ENCODE assay signal across 1 cellular context in the genomic region with DNA sequence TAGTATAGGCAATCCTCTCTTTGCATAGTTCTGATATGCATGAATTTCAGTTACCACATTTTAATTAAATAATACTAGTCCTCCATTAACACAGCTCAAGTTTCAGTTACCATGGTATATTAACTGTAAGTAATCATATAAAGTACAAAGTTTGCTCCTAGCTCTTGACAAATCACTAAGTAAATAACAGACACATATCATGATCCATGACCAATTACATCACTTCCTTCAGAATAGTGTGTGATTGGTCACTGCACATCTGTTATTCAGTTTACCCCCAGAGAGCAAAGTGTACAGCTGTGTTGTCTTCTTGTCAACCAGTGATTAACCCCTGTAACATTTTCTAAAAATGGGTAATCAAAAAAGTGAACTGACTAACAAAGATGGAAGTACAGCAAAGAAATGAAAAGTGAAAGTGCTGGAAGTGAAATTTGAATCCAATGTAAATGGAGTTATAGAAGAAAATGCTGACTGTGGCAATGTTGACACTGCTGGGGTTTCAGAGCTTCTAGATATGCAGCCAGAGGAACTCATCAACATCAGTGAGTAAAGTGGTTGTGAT.
TF ChIP-seq lines count a peak whose summit lies in the region.

No MANE protein-coding gene starts in this region.

TF ChIP-seq in HepG2, 621 proteins besides CTCF, POLR2A, EP300 and RAD21 (continued from another document):
- TF ChIP-seq, protein P1, sequence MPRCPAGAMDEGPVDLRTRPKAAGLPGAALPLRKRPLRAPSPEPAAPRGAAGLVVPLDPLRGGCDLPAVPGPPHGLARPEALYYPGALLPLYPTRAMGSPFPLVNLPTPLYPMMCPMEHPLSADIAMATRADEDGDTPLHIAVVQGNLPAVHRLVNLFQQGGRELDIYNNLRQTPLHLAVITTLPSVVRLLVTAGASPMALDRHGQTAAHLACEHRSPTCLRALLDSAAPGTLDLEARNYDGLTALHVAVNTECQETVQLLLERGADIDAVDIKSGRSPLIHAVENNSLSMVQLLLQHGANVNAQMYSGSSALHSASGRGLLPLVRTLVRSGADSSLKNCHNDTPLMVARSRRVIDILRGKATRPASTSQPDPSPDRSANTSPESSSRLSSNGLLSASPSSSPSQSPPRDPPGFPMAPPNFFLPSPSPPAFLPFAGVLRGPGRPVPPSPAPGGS (CRISPR knock-in tag; IDR thresholded peaks at IDR 0.05): no peak
- TF ChIP-seq REXO4 (CRISPR knock-in tag; IDR thresholded peaks at IDR 0.05; ENCODE audit: borderline replicate concordance) (no peak), MAFF (IDR thresholded peaks at IDR 0.05; ENCODE audit: low read depth, low read length) (peak; percentile 99), FOXA1 (IDR thresholded peaks at IDR 0.05) (peak; percentile 85), FOXA1 (CRISPR knock-in tag; IDR thresholded peaks at IDR 0.05) (peak; percentile 83), ZNF607 (CRISPR knock-in tag; IDR thresholded peaks at IDR 0.05; ENCODE audit: borderline replicate concordance) (no peak), GLI4 (CRISPR knock-in tag; IDR thresholded peaks at IDR 0.05; ENCODE audit: borderline replicate concordance) (no peak), ATRX (CRISPR knock-in tag; IDR thresholded peaks at IDR 0.05; ENCODE audit: borderline replicate concordance) (no peak), ZMYM4 (CRISPR knock-in tag; IDR thresholded peaks at IDR 0.05) (peak; percentile 60; the same call in 1 of the 2 replicates), NFYC (CRISPR knock-in tag; IDR thresholded peaks at IDR 0.05) (peak; percentile 69), FOXP1 (IDR thresholded peaks at IDR 0.05) (no peak), FOXP1 (CRISPR knock-in tag; IDR thresholded peaks at IDR 0.05) (peak; percentile 61), TSC22D2 (CRISPR knock-in tag; IDR thresholded peaks at IDR 0.05; ENCODE audit: borderline replicate concordance) (no peak), GATAD2A (CRISPR knock-in tag; IDR thresholded peaks at IDR 0.05) (peak; percentile 70; the same call in 1 of the 2 replicates), ZBTB20 (CRISPR knock-in tag; IDR thresholded peaks at IDR 0.05; ENCODE audit: borderline replicate concordance, low read depth) (no peak), MIXL1 (CRISPR knock-in tag; IDR thresholded peaks at IDR 0.05) (peak; percentile 78; the same call in 1 of the 2 replicates)
- TF ChIP-seq, protein P2, sequence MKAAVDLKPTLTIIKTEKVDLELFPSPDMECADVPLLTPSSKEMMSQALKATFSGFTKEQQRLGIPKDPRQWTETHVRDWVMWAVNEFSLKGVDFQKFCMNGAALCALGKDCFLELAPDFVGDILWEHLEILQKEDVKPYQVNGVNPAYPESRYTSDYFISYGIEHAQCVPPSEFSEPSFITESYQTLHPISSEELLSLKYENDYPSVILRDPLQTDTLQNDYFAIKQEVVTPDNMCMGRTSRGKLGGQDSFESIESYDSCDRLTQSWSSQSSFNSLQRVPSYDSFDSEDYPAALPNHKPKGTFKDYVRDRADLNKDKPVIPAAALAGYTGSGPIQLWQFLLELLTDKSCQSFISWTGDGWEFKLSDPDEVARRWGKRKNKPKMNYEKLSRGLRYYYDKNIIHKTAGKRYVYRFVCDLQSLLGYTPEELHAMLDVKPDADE (CRISPR knock-in tag; IDR thresholded peaks at IDR 0.05): no peak
- TF ChIP-seq, protein P3, sequence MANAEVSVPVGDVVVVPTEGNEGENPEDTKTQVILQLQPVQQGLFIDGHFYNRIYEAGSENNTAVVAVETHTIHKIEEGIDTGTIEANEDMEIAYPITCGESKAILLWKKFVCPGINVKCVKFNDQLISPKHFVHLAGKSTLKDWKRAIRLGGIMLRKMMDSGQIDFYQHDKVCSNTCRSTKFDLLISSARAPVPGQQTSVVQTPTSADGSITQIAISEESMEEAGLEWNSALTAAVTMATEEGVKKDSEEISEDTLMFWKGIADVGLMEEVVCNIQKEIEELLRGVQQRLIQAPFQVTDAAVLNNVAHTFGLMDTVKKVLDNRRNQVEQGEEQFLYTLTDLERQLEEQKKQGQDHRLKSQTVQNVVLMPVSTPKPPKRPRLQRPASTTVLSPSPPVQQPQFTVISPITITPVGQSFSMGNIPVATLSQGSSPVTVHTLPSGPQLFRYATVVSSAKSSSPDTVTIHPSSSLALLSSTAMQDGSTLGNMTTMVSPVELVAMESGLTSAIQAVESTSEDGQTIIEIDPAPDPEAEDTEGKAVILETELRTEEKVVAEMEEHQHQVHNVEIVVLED (CRISPR knock-in tag; IDR thresholded peaks at IDR 0.05; ENCODE audit: borderline replicate concordance): no peak
